In the genomic region with DNA sequence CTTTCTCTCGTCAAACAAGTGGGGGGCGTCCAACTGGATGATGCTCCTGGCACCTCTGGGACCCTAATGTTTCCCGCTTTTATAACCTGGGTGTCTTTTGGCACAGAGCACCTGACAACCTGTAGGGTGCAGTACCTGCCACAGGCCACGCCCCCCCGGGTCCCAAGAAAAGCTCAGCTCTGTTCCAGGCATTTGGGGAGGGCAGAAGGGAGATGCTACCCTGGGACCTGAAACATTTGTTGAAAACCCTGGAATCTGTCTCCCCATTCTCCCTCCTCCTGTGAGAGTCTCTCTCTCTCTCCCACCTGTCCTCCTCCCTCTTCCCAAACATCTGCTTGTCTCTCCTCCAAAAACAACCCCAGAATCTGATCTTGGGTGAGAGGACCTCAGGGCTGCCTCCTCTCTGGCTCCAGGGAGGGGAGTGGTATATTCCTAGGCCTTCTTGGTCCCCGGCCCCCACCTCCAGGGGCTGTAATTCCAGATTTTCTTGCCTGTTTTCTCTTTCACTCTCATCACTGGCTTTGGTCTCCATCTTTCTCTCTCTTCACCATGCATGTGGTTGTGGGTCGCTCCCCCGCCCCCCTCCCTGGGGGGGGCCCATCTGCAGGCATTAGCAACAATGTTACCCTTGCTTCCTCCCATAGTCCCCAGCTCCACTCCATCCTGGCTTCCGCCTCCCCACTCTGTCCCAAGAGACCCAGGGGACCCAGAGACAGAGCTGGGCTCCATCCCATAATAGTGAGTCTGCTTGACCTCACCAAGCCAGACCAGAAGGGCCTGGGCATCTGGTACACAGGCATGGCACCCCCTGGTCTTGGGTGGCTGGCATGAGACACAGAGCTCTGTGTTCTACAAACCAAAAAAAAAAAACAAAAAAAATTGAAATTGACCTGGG, we compare ENCODE assay signal across 11 cellular contexts. TPM values are rescaled to one million over a fixed set of nuclear protein-coding genes. Genes with fewer than 3 reads are reported as not detected.
A peak's percentile ranks its signal among the peaks of the same experiment; 100 is the strongest.
DNase-seq lines count a peak whose midpoint lies in the region; TF ChIP-seq lines count a peak whose summit lies in the region.
"Had no signal": no experiment of that assay in that cellular context is flagged by ENCODE, and none has a peak within 500 bp of the region (broad histone marks: within the 10 kb centered on the region; RNA-seq: fewer than 3 reads in every experiment).

No MANE protein-coding gene starts in this region.

- H3K27me3 Mint-ChIP-seq in CD4-positive, alpha-beta memory T cell = no peaks in the 10 kb centered on the region

- no peaks in the 10 kb centered on the region for H3K9me3 Mint-ChIP-seq in CD4-positive, alpha-beta memory T cell
- H3K9me3 Mint-ChIP-seq: stimulated activated effector memory CD8-positive, alpha-beta T cell treated with anti-CD3 and anti-CD28 coated beads, Interleukin-12 subunit alpha, Interleukin-12 subunit beta, amount 100 ng/mL, for 72 hours had no signal

- H3K27ac ChIP-seq in CD4-positive, alpha-beta memory T cell (ENCODE audit: low read depth, low read length) = no peak overlapping the region
- peak overlapping the region; percentile 39; the same call in 1 of the 2 replicates for H3K27ac ChIP-seq in HUES64 (ENCODE audit: low read depth, low read length)
- H3K27ac ChIP-seq in coronary artery = peak overlapping the region; percentile 95 to 98
- peak overlapping the region; percentile 71 to 86 for H3K27ac ChIP-seq in ovary
- H3K27ac ChIP-seq in effector memory CD4-positive, alpha-beta T cell (ENCODE audit: insufficient read depth, low read length, poor library complexity, severe bottlenecking) = no peak overlapping the region

- no peak for DNase-seq in CD4-positive, alpha-beta memory T cell
- no peak for DNase-seq in coronary artery (ENCODE audit: low spot score)
- peak in 3 of 5 donors; percentile 56 to 63 (median 58) for DNase-seq in ovary
- no peak for DNase-seq in SW480 (ENCODE audit: low spot score)
- no peak for DNase-seq in NAMALWA (ENCODE audit: low spot score)
- DNase-seq in medulla oblongata (ENCODE audit: extremely low spot score) = no peak
- DNase-seq in effector memory CD4-positive, alpha-beta T cell = no peak

- H3K27ac Mint-ChIP-seq in CD4-positive, alpha-beta memory T cell = peak overlapping the region in 4 of 7 donors; percentile 48 to 76 (median 64)
- H3K27ac Mint-ChIP-seq: stimulated activated effector memory CD8-positive, alpha-beta T cell treated with anti-CD3 and anti-CD28 coated beads, Interleukin-12 subunit alpha, Interleukin-12 subunit beta, amount 100 ng/mL, for 72 hours had no signal

- H3K9ac ChIP-seq in HUES64 (ENCODE audit: low read depth, low read length) = no peak overlapping the region

- H3K4me3 ChIP-seq in CD4-positive, alpha-beta memory T cell (ENCODE audit: low read length in 2 of 2) = no peak overlapping the region
- H3K4me3 ChIP-seq in HUES64 (ENCODE audit: low read length) (0 out of 2 replicates have a peak overlapping the region, but pooled peaks have one; percentile 20), coronary artery (peak overlapping the region; percentile 89), ovary (peak overlapping the region; percentile 9)
- no peak overlapping the region for H3K4me3 ChIP-seq in effector memory CD4-positive, alpha-beta T cell (ENCODE audit: insufficient read depth, low read depth, low read length, poor library complexity, severe bottlenecking)
- H3K4me3 ChIP-seq: body of pancreas had no signal

- TF ChIP-seq CTCF in coronary artery (IDR thresholded peaks at IDR 0.05) (no peak), ovary (IDR thresholded peaks at IDR 0.05) (no peak)

- H3K36me3 ChIP-seq in CD4-positive, alpha-beta memory T cell (ENCODE audit: insufficient read depth, low read length) = no peaks in the 10 kb centered on the region
- H3K36me3 ChIP-seq in HUES64 (ENCODE audit: insufficient read depth, low read length) (no peaks in the 10 kb centered on the region), ovary (no peaks in the 10 kb centered on the region)
- H3K36me3 ChIP-seq in effector memory CD4-positive, alpha-beta T cell (ENCODE audit: control insufficient read depth, insufficient read depth, low read length) = no peaks in the 10 kb centered on the region

- 51% methylated on average over 9 of the region's 9 CpGs for WGBS in HUES64
- 16 to 26% (median 21%) methylated on average over 9 of the region's 9 CpGs for WGBS in ovary, 3 donors

- no peak for TF ChIP-seq EP300 in ovary (IDR thresholded peaks at IDR 0.05)

- CTCF ChIA-PET in CD4-positive, alpha-beta memory T cell (lab: Charles Lee; ENCODE audit: partially characterized antibody) = interaction anchor here (0.6 to 3.0 kb wide), 16 partner anchors 9 to 303 kb away, joined by 3 to 13 read pairs (median 4); no protein-coding TSS in a partner anchor

- peaks cover 0 to 4% of the 10 kb centered on the region in 2 donors for H3K36me3 Mint-ChIP-seq in CD4-positive, alpha-beta memory T cell

- peaks cover 82% of the 10 kb centered on the region for H3K4me1 ChIP-seq in CD4-positive, alpha-beta memory T cell (ENCODE audit: insufficient read depth, low read length)
- H3K4me1 ChIP-seq in HUES64 (ENCODE audit: insufficient read depth, low read length) (peaks cover 63% of the 10 kb centered on the region), ovary (ENCODE audit: insufficient read depth) (peaks cover 45% of the 10 kb centered on the region)
- peaks cover 61% of the 10 kb centered on the region for H3K4me1 ChIP-seq in effector memory CD4-positive, alpha-beta T cell (ENCODE audit: control insufficient read depth, insufficient read depth, low read length, poor library complexity, severe bottlenecking)

- H3K4me3 Mint-ChIP-seq in CD4-positive, alpha-beta memory T cell = peak overlapping the region in 3 of 8 donors; percentile 30 to 41 (median 40)
- H3K4me3 Mint-ChIP-seq: stimulated activated effector memory CD8-positive, alpha-beta T cell treated with anti-CD3 and anti-CD28 coated beads, Interleukin-12 subunit alpha, Interleukin-12 subunit beta, amount 100 ng/mL, for 72 hours had no signal

- H3K9me3 ChIP-seq in CD4-positive, alpha-beta memory T cell (ENCODE audit: control insufficient read depth in 1 of 2, low read length in 2 of 2) = no peaks in the 10 kb centered on the region
- no peaks in the 10 kb centered on the region for H3K9me3 ChIP-seq in HUES64 (ENCODE audit: insufficient read depth, low read depth, low read length)
- no peaks in the 10 kb centered on the region for H3K9me3 ChIP-seq in ovary
- H3K9me3 ChIP-seq in effector memory CD4-positive, alpha-beta T cell (ENCODE audit: control insufficient read depth, low read length) = no peaks in the 10 kb centered on the region
- H3K9me3 ChIP-seq: body of pancreas had no signal

- TF ChIP-seq POLR2A in ovary (IDR thresholded peaks at IDR 0.05) = no peak

- POLR2A ChIA-PET in CD4-positive, alpha-beta memory T cell (lab: Charles Lee; ENCODE audit: partially characterized antibody) = interaction anchor here (6.3 kb wide), 1 partner anchor 77 kb away, joined by 35 read pairs; no protein-coding TSS in a partner anchor

- intact Hi-C loops in CD4-positive, alpha-beta memory T cell (cut with micrococcal nuclease) = no loop called here
- intact Hi-C loops in ovary (cut with DNase I) = loop anchor here (5.0 to 10.0 kb wide), 6 partner anchors 33 to 183 kb away; a partner anchor contains a TSS

- H3K27me3 ChIP-seq in CD4-positive, alpha-beta memory T cell (ENCODE audit: insufficient read depth, low read length) = no peaks in the 10 kb centered on the region
- H3K27me3 ChIP-seq in HUES64 (ENCODE audit: insufficient read depth, low read length) = no peaks in the 10 kb centered on the region
- H3K27me3 ChIP-seq in ovary = no peaks in the 10 kb centered on the region
- H3K27me3 ChIP-seq in effector memory CD4-positive, alpha-beta T cell (replicated peaks; ENCODE audit: control insufficient read depth, insufficient read depth, low read length, poor library complexity, severe bottlenecking) = no peaks in the 10 kb centered on the region
- H3K27me3 ChIP-seq: body of pancreas had no signal

- peaks cover 18 to 52% (median 36%) of the 10 kb centered on the region in 4 donors for H3K4me1 Mint-ChIP-seq in CD4-positive, alpha-beta memory T cell

RNA-seq across cellular contexts. Expression of a gene that starts 4.1 kb away (rescaled TPM):
- 10 to 100 TPM; 18.4 to 19.2 TPM for total RNA-seq in CD4-positive, alpha-beta memory T cell
- 1 to 10 TPM in 1 of 2 donors, under 1 TPM in 1; 0.02 to 1.7 TPM for polyA plus RNA-seq in CD4-positive, alpha-beta memory T cell
- polyA plus RNA-seq in HUES64 (2013, experiment 1 of 2) = 23.6 TPM
- 29.1 TPM for polyA plus RNA-seq in HUES64 (2013, experiment 2 of 2)
- 100 to 1,000 TPM in 3 of 7 donors, 10 to 100 TPM in 4; 11.3 to 159 (median 91.2) TPM for total RNA-seq in ovary
- 10 to 100 TPM; 11.2 to 33.2 TPM for polyA plus RNA-seq in ovary

RNA-seq across cellular contexts. Expression of a gene that starts 35.1 kb away (rescaled TPM):
- total RNA-seq in CD4-positive, alpha-beta memory T cell = 1 to 10 TPM; 2.7 to 2.9 TPM
- under 1 TPM; 0.12 to 0.15 TPM for polyA plus RNA-seq in CD4-positive, alpha-beta memory T cell
- 0.10 TPM for polyA plus RNA-seq in HUES64 (2013, experiment 1 of 2)
- polyA plus RNA-seq in HUES64 (2013, experiment 2 of 2) = 0.25 TPM
- 10 to 100 TPM in 1 of 7 donors, 1 to 10 TPM in 6; 1.1 to 14.1 (median 4.2) TPM for total RNA-seq in ovary
- polyA plus RNA-seq in ovary = 1 to 10 TPM; 4.2 to 6.8 TPM
- total RNA-seq: SK-MEL-5 had no signal

Comparison
In these comparisons a context has a peak if more than half of its experiments do, and no peak if none do; other contexts are left out.
1. DNase-seq: peak in ovary (3 of 5); none in CD4-positive, alpha-beta memory T cell (0 of 5), coronary artery (single experiment), SW480 (single experiment), NAMALWA (single experiment), medulla oblongata (single experiment) and effector memory CD4-positive, alpha-beta T cell (0 of 3).
2. H3K27ac ChIP-seq: peak in HUES64 (single experiment), coronary artery (2 of 2) and ovary (2 of 2); none in CD4-positive, alpha-beta memory T cell (single experiment) and effector memory CD4-positive, alpha-beta T cell (single experiment).
3. H3K4me3 ChIP-seq: peak in HUES64 (single experiment), coronary artery (single experiment) and ovary (single experiment); none in CD4-positive, alpha-beta memory T cell (0 of 2) and effector memory CD4-positive, alpha-beta T cell (single experiment).